ENCODE assay signal across 9 cellular contexts in the genomic region with DNA sequence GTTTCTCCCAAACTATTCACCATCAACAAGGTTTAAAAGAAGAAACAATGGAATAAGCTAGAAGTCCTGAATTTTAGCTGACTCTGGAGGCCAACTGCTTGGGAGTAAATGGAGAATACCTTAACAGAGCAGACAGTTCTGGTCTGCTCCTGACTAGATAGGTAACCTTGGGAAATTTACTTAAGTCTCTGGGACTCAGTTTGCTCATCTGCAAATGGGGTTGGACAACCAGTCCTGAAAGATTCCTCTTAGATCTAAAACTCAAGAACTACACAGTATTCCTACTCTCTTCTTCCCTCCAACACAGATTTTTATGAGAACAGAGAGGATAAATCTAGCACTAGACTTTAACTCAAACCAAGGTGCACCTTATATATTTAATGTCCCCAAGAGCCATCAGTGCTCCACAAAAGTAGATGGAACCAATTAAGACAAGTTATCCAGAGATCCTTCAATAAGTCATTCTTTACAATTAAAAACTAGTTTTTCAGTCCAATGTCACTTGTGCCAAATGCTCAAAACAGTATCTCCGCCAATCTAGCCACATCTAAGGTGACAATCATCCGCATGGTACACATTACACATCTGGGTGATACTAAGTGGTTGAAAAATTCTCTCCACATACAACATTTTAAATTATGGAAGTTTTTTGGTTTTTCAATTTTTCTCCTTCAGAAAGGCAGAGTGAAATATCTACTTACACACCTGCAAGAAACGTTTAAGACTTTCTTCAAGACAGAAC. TPM values are rescaled to one million over a fixed set of nuclear protein-coding genes. Genes with fewer than 3 reads are reported as not detected.
DNase-seq lines count a peak whose midpoint lies in the region; ATAC-seq and TF ChIP-seq lines count a peak whose summit lies in the region.
"Had no signal": no experiment of that assay in that cellular context is flagged by ENCODE, and none has a peak within 500 bp of the region (broad histone marks: within the 10 kb centered on the region; RNA-seq: fewer than 3 reads in every experiment).

No MANE protein-coding gene starts in this region.

- H3K4me3 ChIP-seq in heart right ventricle = peak overlapping the region; percentile 48 to 99 (median 91)
- peak overlapping the region; percentile 99 for H3K4me3 ChIP-seq in urinary bladder (ENCODE audit: low read depth, low read length)

- H3K4me3 Mint-ChIP-seq in brain (peak overlapping the region; percentile 93 to 99 (median 96)), mesothelial cell of epicardium (peak overlapping the region; percentile 92)

- H3K9me3 ChIP-seq in heart right ventricle = no peaks in the 10 kb centered on the region

- peak overlapping the region; percentile 95 to 97 (median 96) for H3K27ac Mint-ChIP-seq in brain
- H3K27ac Mint-ChIP-seq in mesothelial cell of epicardium = peak overlapping the region; percentile 97

- H3K9me3 Mint-ChIP-seq in brain = peaks cover 0 to 6% (median 0%) of the 10 kb centered on the region in 5 experiments
- H3K9me3 Mint-ChIP-seq in mesothelial cell of epicardium = no peaks in the 10 kb centered on the region

- H3K27me3 Mint-ChIP-seq in brain = peaks cover 4% of the 10 kb centered on the region
- H3K27me3 Mint-ChIP-seq in mesothelial cell of epicardium (ENCODE audit: low read depth) = no peaks in the 10 kb centered on the region

- ATAC-seq in heart right ventricle (no peak), HG02623 (IDR thresholded peaks at IDR 0.05; ENCODE audit: unreplicated experiment) (no peak), GM18870 (IDR thresholded peaks at IDR 0.05; ENCODE audit: unreplicated experiment) (no peak)

- intact Hi-C loops in heart right ventricle (cut with DNase I) = loop anchor here in 8 of 10 donors (2.0 to 5.0 kb wide), 4 partner anchors 51 to 69 kb away; a partner anchor contains a TSS
- intact Hi-C loops in cardiac septum (cut with DNase I) = loop anchor here (5.0 kb wide), 1 partner anchor 68 kb away; a partner anchor contains a TSS

- H3K27ac ChIP-seq in heart right ventricle = peak overlapping the region in 8 of 10 donors; percentile 14 to 99 (median 98)
- no peak overlapping the region for H3K27ac ChIP-seq in urinary bladder (ENCODE audit: low read depth)

- H3K36me3 ChIP-seq in heart right ventricle (peaks cover 0 to 20% (median 5%) of the 10 kb centered on the region in 9 donors), urinary bladder (ENCODE audit: insufficient read depth) (no peaks in the 10 kb centered on the region)

- no peak for DNase-seq in heart right ventricle
- DNase-seq in cardiac septum (ENCODE audit: low spot score) = no peak
- DNase-seq in mesothelial cell of epicardium (ENCODE audit: low spot score in 2 of 2, unreplicated experiment in 2 of 2) = no peak
- no peak for DNase-seq in foreskin melanocyte
- DNase-seq: EL had no signal

- TF ChIP-seq CTCF in heart right ventricle (IDR thresholded peaks at IDR 0.05) (no peak), brain (conservative IDR thresholded peaks at IDR 0.05) (no peak), mesothelial cell of epicardium (IDR thresholded peaks at IDR 0.05; ENCODE audit: unreplicated experiment) (no peak)

- no peaks in the 10 kb centered on the region for H3K27me3 ChIP-seq in heart right ventricle

- H3K4me1 Mint-ChIP-seq in brain = peaks cover 68% of the 10 kb centered on the region
- H3K4me1 Mint-ChIP-seq in mesothelial cell of epicardium = peaks cover 42% of the 10 kb centered on the region

- H3K36me3 Mint-ChIP-seq in brain = peaks cover 21% of the 10 kb centered on the region
- H3K36me3 Mint-ChIP-seq in mesothelial cell of epicardium = no peaks in the 10 kb centered on the region

- WGBS in heart right ventricle, 2 donors = 36 to 37% methylated on average over 3 of the region's 3 CpGs
- 45% methylated on average over 3 of the region's 3 CpGs for WGBS in urinary bladder

- H3K4me1 ChIP-seq in heart right ventricle (peaks cover 14 to 78% (median 68%) of the 10 kb centered on the region in 9 donors), urinary bladder (ENCODE audit: insufficient read depth) (peaks cover 2% of the 10 kb centered on the region)

RNA-seq across cellular contexts. Expression of a gene that starts 1.5 kb away (rescaled TPM):
- 100 to 1,000 TPM; 226 to 335 (median 250) TPM for total RNA-seq in heart right ventricle
- polyA plus RNA-seq in heart right ventricle = 100 to 1,000 TPM; 139 to 291 TPM
- total RNA-seq in cardiac septum = 340 TPM
- polyA plus RNA-seq in brain (ENCODE audit: insufficient read depth, low read depth, low replicate concordance) = 385 TPM
- 248 to 261 TPM (median 250 TPM) in 3 replicates for total RNA-seq in mesothelial cell of epicardium
- 308 TPM for total RNA-seq in urinary bladder
- 451 TPM for polyA plus RNA-seq in urinary bladder

RNA-seq across cellular contexts. Expression of a gene that starts 1.9 kb away (rescaled TPM):
- total RNA-seq in heart right ventricle = 10 to 100 TPM; 13.9 to 22.6 (median 17.6) TPM
- polyA plus RNA-seq in heart right ventricle = 10 to 100 TPM; 16.5 to 19.0 TPM
- total RNA-seq in cardiac septum = 26.5 TPM
- 56.6 TPM for polyA plus RNA-seq in brain (ENCODE audit: insufficient read depth, low read depth, low replicate concordance)
- 13.7 to 15.8 TPM (median 13.9 TPM) in 3 replicates for total RNA-seq in mesothelial cell of epicardium
- 11.1 TPM for total RNA-seq in urinary bladder
- polyA plus RNA-seq in urinary bladder = 38.4 TPM

RNA-seq across cellular contexts. Expression of a gene that starts 12.0 kb away (rescaled TPM):
- total RNA-seq in heart right ventricle (10 to 100 TPM; 21.3 to 40.9 (median 34.3) TPM), cardiac septum (20.1 TPM), mesothelial cell of epicardium (30.3 to 33.4 TPM (median 33.0 TPM) in 3 replicates), urinary bladder (6.7 TPM)
- polyA plus RNA-seq in heart right ventricle (10 to 100 TPM in 1 of 2 donors, 1 to 10 TPM in 1; 3.2 to 22.6 TPM), brain (ENCODE audit: insufficient read depth, low read depth, low replicate concordance) (2.7 TPM), urinary bladder (9.7 TPM)

RNA-seq across cellular contexts. Expression of a gene that starts 18.9 kb away (rescaled TPM):
- 10 to 100 TPM; 13.9 to 22.5 (median 18.3) TPM for total RNA-seq in heart right ventricle
- polyA plus RNA-seq in heart right ventricle = 1 to 10 TPM; 7.7 to 8.3 TPM
- 21.9 TPM for total RNA-seq in cardiac septum
- polyA plus RNA-seq in brain (ENCODE audit: insufficient read depth, low read depth, low replicate concordance) = 13.2 TPM
- total RNA-seq in mesothelial cell of epicardium = 29.3 to 34.4 TPM (median 31.9 TPM) in 3 replicates
- 6.3 TPM for total RNA-seq in urinary bladder
- polyA plus RNA-seq in urinary bladder = 13.7 TPM

RNA-seq across cellular contexts. Expression of a gene that starts 52.1 kb away (rescaled TPM):
- 100 to 1,000 TPM in 5 of 10 donors, 10 to 100 TPM in 5; 85.2 to 223 (median 102) TPM for total RNA-seq in heart right ventricle
- polyA plus RNA-seq in heart right ventricle = 100 to 1,000 TPM; 203 to 267 TPM
- 106 TPM for total RNA-seq in cardiac septum
- 188 TPM for polyA plus RNA-seq in brain (ENCODE audit: insufficient read depth, low read depth, low replicate concordance)
- 97.9 to 108 TPM (median 98.7 TPM) in 3 replicates for total RNA-seq in mesothelial cell of epicardium
- total RNA-seq in urinary bladder = 49.2 TPM
- 411 TPM for polyA plus RNA-seq in urinary bladder
